ENCODE assay signal across 28 cellular contexts in genomic region chr16:17847234-17847795, GRCh38.
"Had no signal": no experiment of that assay in that cellular context is flagged by ENCODE, and none has a peak within 500 bp of the region (broad histone marks: within the 10 kb centered on the region; RNA-seq: fewer than 3 reads in every experiment).

No MANE protein-coding gene starts in this region.

- H3K4me1 ChIP-seq: colonic mucosa, esophagus muscularis mucosa, esophagus squamous epithelium, foreskin keratinocyte, gastrocnemius medialis, gastroesophageal sphincter, heart left ventricle, heart right ventricle had no signal

- H3K9me3 ChIP-seq: colonic mucosa, esophagus muscularis mucosa, esophagus squamous epithelium, gastrocnemius medialis, gastroesophageal sphincter, heart left ventricle, heart right ventricle had no signal

- H3K4me3 ChIP-seq: colonic mucosa, coronary artery, dorsolateral prefrontal cortex, esophagus muscularis mucosa, esophagus squamous epithelium, gastrocnemius medialis, gastroesophageal sphincter, heart left ventricle, heart right ventricle had no signal

- DNase-seq: colonic mucosa; cortex of kidney; dermis blood vessel endothelial cell; dorsolateral prefrontal cortex; effector CD4-positive, alpha-beta T cell; effector CD8-positive, alpha-beta T cell; effector memory CD4-positive, alpha-beta T cell; effector memory CD8-positive, alpha-beta T cell; endodermal cell; erythroblast; esophagus squamous epithelium; foreskin fibroblast; foreskin keratinocyte; foreskin melanocyte; gastrocnemius medialis; glutamatergic neuron; head of caudate nucleus; heart left ventricle; heart right ventricle had no signal

- FAIRE-seq: colon, endometrium, endothelial cell of umbilical vein, frontal cortex had no signal

- H3K27ac ChIP-seq: colonic mucosa, coronary artery, dorsolateral prefrontal cortex, epithelial cell of prostate, esophagus muscularis mucosa, esophagus squamous epithelium, foreskin keratinocyte, gastrocnemius medialis, gastroesophageal sphincter, heart left ventricle, heart right ventricle had no signal

- ATAC-seq: effector memory CD8-positive, alpha-beta T cell; esophagus mucosa; foreskin keratinocyte; gastrocnemius medialis; gastroesophageal sphincter; heart left ventricle; heart right ventricle had no signal

- H3K27me3 ChIP-seq: colonic mucosa, gastrocnemius medialis had no signal

- H3K36me3 ChIP-seq: colonic mucosa, esophagus muscularis mucosa, esophagus squamous epithelium, gastrocnemius medialis, gastroesophageal sphincter, heart left ventricle, heart right ventricle had no signal
